In genomic region chr5:6837095-6837494, GRCh38 we compare ENCODE assay signal across 16 cellular contexts.
DNase-seq lines count a peak whose midpoint lies in the region; ATAC-seq, FAIRE-seq and TF ChIP-seq lines count a peak whose summit lies in the region.
"Had no signal": no experiment of that assay in that cellular context is flagged by ENCODE, and none has a peak within 500 bp of the region (broad histone marks: within the 10 kb centered on the region; RNA-seq: fewer than 3 reads in every experiment).

No MANE protein-coding gene starts in this region.

- no peak overlapping the region for H3K23ac ChIP-seq in H1 (ENCODE audit: insufficient read length)

- no peaks in the 10 kb centered on the region for H3K4me1 ChIP-seq in Panc1 (ENCODE audit: control insufficient read depth, insufficient read depth, low read length)
- H3K4me1 ChIP-seq in H1 (replicated peaks in 1 of 4; ENCODE audit: control insufficient read depth in 3 of 4, insufficient read depth in 4 of 4, low read length in 3 of 4): no peaks in the 10 kb centered on the region
- no peaks in the 10 kb centered on the region for H3K4me1 ChIP-seq in esophagus squamous epithelium
- H3K4me1 ChIP-seq: A549 had no signal

- H2AK5ac ChIP-seq in H1 (ENCODE audit: low read depth, low read length): 0 out of 2 replicates have a peak overlapping the region, but pooled peaks have one; percentile 89

- POLR2A ChIA-PET in Panc1 (lab: Charles Lee) (no interaction called here), H1 (lab: Charles Lee; ENCODE audit: partially characterized antibody) (no interaction called here)

- H3K27me3 ChIP-seq in Panc1 (ENCODE audit: control insufficient read depth, insufficient read depth, low read length): no peaks in the 10 kb centered on the region
- no peaks in the 10 kb centered on the region; a peak in 2 of 7 replicates for H3K27me3 ChIP-seq in H1 (replicated peaks in 1 of 4; ENCODE audit: control insufficient read depth in 3 of 4, extremely low read depth in 1 of 4, insufficient read depth in 3 of 4, low read length in 3 of 4)
- no peaks in the 10 kb centered on the region for H3K27me3 ChIP-seq in esophagus squamous epithelium

- TF ChIP-seq CTCF in Panc1 (IDR thresholded peaks at IDR 0.05) (no peak), H1 (IDR thresholded peaks at IDR 0.05; ENCODE audit: control extremely low read depth in 1 of 3, insufficient read depth in 1 of 3, low read depth in 1 of 3, low read length in 3 of 3) (no peak), esophagus squamous epithelium (IDR thresholded peaks at IDR 0.05) (no peak)

- H3K79me1 ChIP-seq in H1 (ENCODE audit: low read depth, low read length): no peaks in the 10 kb centered on the region

- FAIRE-seq in H1 (lab: Jason Lieb, UNC): no peak
- FAIRE-seq: A549 had no signal

- TF ChIP-seq RAD21 in H1 (IDR thresholded peaks at IDR 0.05 in 1 of 2, conservative IDR thresholded peaks at IDR 0.05 in 1 of 2; ENCODE audit: low read depth in 2 of 2, low read length in 2 of 2): no peak

- H3K27ac Mint-ChIP-seq in immature natural killer cell: no peak overlapping the region

- H3K23me2 ChIP-seq in H1 (ENCODE audit: low read depth, low read length): no peaks in the 10 kb centered on the region

- no peak overlapping the region for H2BK5ac ChIP-seq in H1 (ENCODE audit: low read depth, low read length)

- WGBS in H1 (ENCODE audit: extremely low coverage in 1 of 2, insufficient coverage in 1 of 2, insufficient read length in 1 of 2, insufficient replicate concordance in 2 of 2, low coverage in 1 of 2, low lambda C conversion rate in 2 of 2, missing lambda C conversion rate in 1 of 2), 2 experiments: 94% methylated on average over 2 of the region's 2 CpGs; no CpG with 5 or more reads in 1 of the 2 experiments
- WGBS in esophagus squamous epithelium, 2 donors: 67 to 84% methylated on average over 2 of the region's 2 CpGs

- no TSS peak for BruUV-seq in Panc1 (replicated peaks; lab: Mats Ljungman, UMichigan)

- no peaks in the 10 kb centered on the region for H4K20me1 ChIP-seq in H1 (replicated peaks in 1 of 2; ENCODE audit: control insufficient read depth in 1 of 2, insufficient read depth in 2 of 2, low read length in 2 of 2)

- H3K9ac ChIP-seq in H1 (replicated peaks in 1 of 4; ENCODE audit: extremely low read depth in 1 of 4, low read depth in 3 of 4, low read length in 3 of 4): no peak overlapping the region

- H3K4me1 Mint-ChIP-seq in immature natural killer cell: peaks cover 3 to 8% of the 10 kb centered on the region in 2 donors

- peaks cover 0 to 3% (median 0%) of the 10 kb centered on the region in 3 donors for H3K27me3 Mint-ChIP-seq in immature natural killer cell (ENCODE audit: low read depth in 3 of 3)

- H3K4me3 ChIP-seq in Panc1 (ENCODE audit: low read depth in 2 of 2, low read length in 2 of 2): no peak overlapping the region
- H3K4me3 ChIP-seq in H1 (ENCODE audit: extremely low read depth in 1 of 4, insufficient read depth in 2 of 4, low read depth in 3 of 4, low read length in 4 of 4): no peak overlapping the region
- H3K4me3 ChIP-seq in esophagus squamous epithelium: no peak overlapping the region
- H3K4me3 ChIP-seq: A549 had no signal

- H4K5ac ChIP-seq in H1 (ENCODE audit: insufficient read length, low read depth, low read length): no peak overlapping the region

- H3K36me3 ChIP-seq in Panc1 (ENCODE audit: control insufficient read depth, insufficient read depth, low read length) (no peaks in the 10 kb centered on the region), H1 (ENCODE audit: control insufficient read depth in 2 of 4, insufficient read depth in 4 of 4, low read length in 3 of 4) (no peaks in the 10 kb centered on the region), esophagus squamous epithelium (no peaks in the 10 kb centered on the region)

- intact Hi-C loops in Panc1 (cut with micrococcal nuclease; ENCODE audit: unreplicated experiment) (no loop called here), esophagus squamous epithelium (cut with DNase I) (no loop called here)

- DNase-seq in NAMALWA (ENCODE audit: low spot score) (peak; percentile 20), Panc1 (ENCODE audit: low read depth, low spot score) (no peak), H1 (ENCODE audit: low read depth in 1 of 2, low spot score in 2 of 2) (no peak), esophagus squamous epithelium (lab: John Stamatoyannopoulos, UW) (no peak), immature natural killer cell (no peak)
- no peak for DNase-seq in activated CD4-positive, alpha-beta T cell treated with anti-CD3 and anti-CD28 coated beads, Interleukin-2, amount 50 U/mL, for 48 hours
- DNase-seq: 8988T, AML-193, C1 segment of cervical spinal cord, COR-L47, DMS79 treated with DMSO at 0.1 percent for 48 hours, GF-D8, GOT3, HCEC 1CT had no signal

- H3K36me3 Mint-ChIP-seq in immature natural killer cell: no peaks in the 10 kb centered on the region
- H3K36me3 Mint-ChIP-seq: CD4-positive, alpha-beta memory T cell had no signal

- no peak overlapping the region for H4K91ac ChIP-seq in H1 (replicated peaks; ENCODE audit: insufficient read length, low read length)

- CTCF ChIA-PET in Panc1 (lab: Charles Lee): no interaction called here
- CTCF ChIA-PET in H1 (lab: Charles Lee; ENCODE audit: partially characterized antibody): interaction anchor here (0.9 to 1.8 kb wide), 7 partner anchors 10 to 673 kb away, joined by 3 to 34 read pairs (median 5); no protein-coding TSS in a partner anchor

- H2BK120ac ChIP-seq in H1 (replicated peaks; ENCODE audit: low read depth, low read length): no peak overlapping the region

- no peak overlapping the region for H2AFZ ChIP-seq in H1 (ENCODE audit: low read length)

- TF ChIP-seq EP300 in H1 (IDR thresholded peaks at IDR 0.05; ENCODE audit: borderline replicate concordance in 1 of 2, low read depth in 2 of 2, low read length in 2 of 2): no peak

- H3K4ac ChIP-seq in H1 (replicated peaks; ENCODE audit: insufficient read length, low read depth, low read length): no peak overlapping the region

- H2BK12ac ChIP-seq in H1 (ENCODE audit: low read depth, low read length): no peak overlapping the region

- H2BK15ac ChIP-seq in H1 (ENCODE audit: low read length): 0 out of 2 replicates have a peak overlapping the region, but pooled peaks have one; percentile 32

- no peak overlapping the region for H3K27ac ChIP-seq in Panc1 (ENCODE audit: low read length)
- H3K27ac ChIP-seq in H1 (ENCODE audit: low read depth, low read length): no peak overlapping the region
- no peak overlapping the region for H3K27ac ChIP-seq in esophagus squamous epithelium
- H3K27ac ChIP-seq: A549 had no signal

- in situ Hi-C loops in Panc1 (cut with HindIII; ENCODE audit: low pct_unique_long_range_greater_than_20kb, low sequenced_read_pairs): no loop called here

- ATAC-seq in Panc1: peak; percentile 60

- H3K18ac ChIP-seq in H1 (ENCODE audit: extremely low read depth, low read length): no peak overlapping the region

- H3K79me2 ChIP-seq in H1 (ENCODE audit: control insufficient read depth in 1 of 2, insufficient read depth in 2 of 2, low read length in 2 of 2): no peaks in the 10 kb centered on the region

- no peak overlapping the region for H3K14ac ChIP-seq in H1 (ENCODE audit: insufficient read length)

- H2BK20ac ChIP-seq in H1 (ENCODE audit: low read length): no peak overlapping the region

- H3K9me3 Mint-ChIP-seq in immature natural killer cell: no peaks in the 10 kb centered on the region

- H3K4me2 ChIP-seq in H1 (ENCODE audit: insufficient read depth in 1 of 2, low read depth in 2 of 2, low read length in 2 of 2): no peak overlapping the region
- H3K4me2 ChIP-seq: A549 had no signal

- H3K4me3 Mint-ChIP-seq in immature natural killer cell: no peak overlapping the region

- TF ChIP-seq POLR2A in H1 (IDR thresholded peaks at IDR 0.05; ENCODE audit: control extremely low read depth in 1 of 2, low read depth in 2 of 2, low read length in 2 of 2) (no peak), esophagus squamous epithelium (IDR thresholded peaks at IDR 0.05) (no peak)

- no peak overlapping the region; the same call in 1 of the 2 replicates for H4K8ac ChIP-seq in H1 (ENCODE audit: extremely low read depth, insufficient read depth, low read length)

- H3K9me3 ChIP-seq in Panc1 (ENCODE audit: control insufficient read depth, insufficient read depth, low read depth, low read length) (no peaks in the 10 kb centered on the region), H1 (ENCODE audit: insufficient read depth in 2 of 2, low read depth in 1 of 2, low read length in 1 of 2) (peaks cover 0 to 5% of the 10 kb centered on the region in 2 experiments; a peak in 2 of 4 replicates), esophagus squamous epithelium (no peaks in the 10 kb centered on the region)

- no peak overlapping the region for H3K56ac ChIP-seq in H1 (replicated peaks; ENCODE audit: insufficient read length, low read depth, low read length)

TF ChIP-seq in H1, 55 proteins besides CTCF, POLR2A, EP300 and RAD21 (continues in another document):
- TF ChIP-seq JUN (IDR thresholded peaks at IDR 0.05; ENCODE audit: low read depth, low read length): no peak
